Comparison of ENCODE assay signal across 18 cellular contexts in the genomic region with DNA sequence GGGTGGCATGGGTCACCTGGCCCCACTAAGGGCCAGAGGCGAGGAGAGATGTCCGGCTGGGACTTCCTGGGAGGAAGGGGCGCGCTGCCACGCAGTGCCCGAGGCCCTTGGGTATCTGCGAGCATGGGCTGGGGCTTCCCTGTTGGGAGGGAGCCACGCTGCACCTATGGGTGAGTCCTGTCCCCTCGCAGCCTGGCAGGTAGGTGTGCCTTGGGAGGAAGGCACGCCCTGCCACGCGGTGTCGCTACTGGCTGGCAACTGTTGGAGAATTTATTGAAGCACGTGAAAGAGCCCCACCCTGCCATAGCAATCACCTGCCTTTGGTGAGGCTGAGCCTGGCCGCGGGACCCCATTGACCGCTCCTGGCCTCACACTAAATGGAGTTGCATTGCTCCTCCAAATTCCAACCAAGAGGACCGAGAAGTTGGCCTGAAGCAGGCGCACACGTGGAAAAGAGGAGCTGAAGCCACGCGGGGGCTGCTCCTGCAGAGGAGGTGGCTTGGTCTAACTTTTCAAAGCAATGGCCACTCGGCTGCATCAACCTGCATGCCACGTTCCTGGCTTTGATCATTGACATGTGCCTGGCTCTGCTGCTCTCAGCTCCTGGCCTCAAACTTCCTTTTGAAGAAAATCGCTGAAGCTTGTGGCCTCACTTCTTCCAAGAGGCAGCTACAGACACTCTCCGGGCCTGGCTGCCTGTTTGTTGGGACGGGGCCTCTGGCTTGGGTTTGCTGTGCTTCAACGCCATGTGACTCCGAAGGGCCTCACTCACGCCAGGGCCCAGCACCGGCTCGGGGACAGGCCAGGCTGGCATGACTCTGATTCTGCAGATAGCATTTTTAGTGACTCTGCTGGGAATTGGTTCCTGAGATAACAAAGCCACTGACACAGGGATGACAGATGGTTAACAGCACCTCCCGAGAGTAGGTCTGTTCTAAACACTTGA.
A peak's percentile ranks its signal among the peaks of the same experiment; 100 is the strongest.
DNase-seq lines count a peak whose midpoint lies in the region; ATAC-seq and TF ChIP-seq lines count a peak whose summit lies in the region.
"Had no signal": no experiment of that assay in that cellular context is flagged by ENCODE, and none has a peak within 500 bp of the region (broad histone marks: within the 10 kb centered on the region; RNA-seq: fewer than 3 reads in every experiment).

No MANE protein-coding gene starts in this region.

- DNase-seq in DMS53 (lab: John Stamatoyannopoulos, UW) (peak; percentile 14), DMS53 treated with DMSO at 0.1 percent for 48 hours (lab: John Stamatoyannopoulos, UW; ENCODE audit: unreplicated experiment) (no peak), body of pancreas (peak in 3 of 4 donors; percentile 32 to 52 (median 35)), mucosa of descending colon (peak; percentile 92 to 95 (median 92)), thyroid gland (peak; percentile 74), omental fat pad (ENCODE audit: low spot score) (no peak)
- DNase-seq: 8988T; activated CD4-positive, alpha-beta T cell treated with anti-CD3 and anti-CD28 coated beads, Interleukin-2, amount 10 ng/mL, durations not matched to agents 24 days and 14 days; activated effector memory CD4-positive, alpha-beta T cell treated with anti-CD3 and anti-CD28 coated beads, Interleukin-2, amount 50 U/mL, for 16 hours; H9; midbrain; NCI-H1436; right cardiac atrium; stimulated activated naive B cell treated with anti-CD40 and anti-IgM and Interleukin-4, amounts not matched to agents 10 μg/mL and 1 μg/mL and 100 μg/mL, for 72 hours had no signal

- H3K4me1 ChIP-seq in body of pancreas (peaks cover 44% of the 10 kb centered on the region), mucosa of descending colon (ENCODE audit: low read depth) (peaks cover 9% of the 10 kb centered on the region), thyroid gland (peaks cover 14 to 21% of the 10 kb centered on the region in 2 donors)
- H3K4me1 ChIP-seq: breast epithelium, tibial nerve had no signal

- H3K9me3 ChIP-seq in body of pancreas = no peaks in the 10 kb centered on the region
- no peaks in the 10 kb centered on the region for H3K9me3 ChIP-seq in mucosa of descending colon
- no peaks in the 10 kb centered on the region for H3K9me3 ChIP-seq in thyroid gland
- H3K9me3 ChIP-seq: breast epithelium, tibial nerve had no signal

- 74 to 76% methylated on average over 19 to 32 of the region's 33 CpGs for WGBS in body of pancreas, 2 donors
- WGBS in thyroid gland, 2 donors = 43 to 56% methylated on average over 22 to 31 of the region's 33 CpGs

- ATAC-seq in body of pancreas = peak; percentile 28
- ATAC-seq in mucosa of descending colon = peak; percentile 91
- no peak for ATAC-seq in omental fat pad (ENCODE audit: low FRiP score)
- no peak for ATAC-seq in HG03097 (IDR thresholded peaks at IDR 0.05; ENCODE audit: low FRiP score, unreplicated experiment)
- ATAC-seq in GM18517 (IDR thresholded peaks at IDR 0.05; ENCODE audit: unreplicated experiment) = no peak
- ATAC-seq: stimulated activated naive B cell treated with anti-CD40 and anti-IgM and Interleukin-4, amounts not matched to agents 10 μg/mL and 1 μg/mL and 100 μg/mL, for 72 hours had no signal

- peak in 1 of 7 experiments; percentile 14 for TF ChIP-seq CTCF in body of pancreas (IDR thresholded peaks at IDR 0.05)
- no peak for TF ChIP-seq CTCF in mucosa of descending colon (IDR thresholded peaks at IDR 0.05)
- no peak for TF ChIP-seq CTCF in thyroid gland (IDR thresholded peaks at IDR 0.05)
- no peak for TF ChIP-seq CTCF in omental fat pad (IDR thresholded peaks at IDR 0.05)

- intact Hi-C loops in body of pancreas (cut with DNase I) = no loop called here
- intact Hi-C loops in mucosa of descending colon (cut with DNase I, micrococcal nuclease) = no loop called here
- intact Hi-C loops in thyroid gland (cut with DNase I) = no loop called here

- H3K4me3 ChIP-seq in body of pancreas = no peak overlapping the region
- H3K4me3 ChIP-seq in mucosa of descending colon = no peak overlapping the region
- H3K4me3 ChIP-seq in thyroid gland (replicated peaks in 1 of 3) = no peak overlapping the region
- H3K4me3 ChIP-seq: breast epithelium, tibial nerve had no signal

- TF ChIP-seq POLR2A in body of pancreas (IDR thresholded peaks at IDR 0.05) = no peak
- TF ChIP-seq POLR2A in thyroid gland (IDR thresholded peaks at IDR 0.05) = no peak

- H3K27ac ChIP-seq in body of pancreas (peak overlapping the region in 3 of 4 donors; percentile 64 to 78 (median 75)), thyroid gland (no peak overlapping the region)
- H3K27ac ChIP-seq: breast epithelium had no signal

- H3K36me3 ChIP-seq in body of pancreas (replicated peaks in 1 of 2; ENCODE audit: insufficient read depth in 1 of 2, low read depth in 2 of 2) (no peaks in the 10 kb centered on the region), mucosa of descending colon (ENCODE audit: low read depth) (no peaks in the 10 kb centered on the region), thyroid gland (no peaks in the 10 kb centered on the region)
- H3K36me3 ChIP-seq: breast epithelium, tibial nerve had no signal

- H3K27me3 ChIP-seq in body of pancreas = no peaks in the 10 kb centered on the region
- no peaks in the 10 kb centered on the region for H3K27me3 ChIP-seq in thyroid gland
- H3K27me3 ChIP-seq: breast epithelium, tibial nerve had no signal

Comparison
In these comparisons a context has a peak if more than half of its experiments do, and no peak if none do; other contexts are left out.
1. DNase-seq: peak in DMS53 (single experiment), body of pancreas (3 of 4), mucosa of descending colon (3 of 3) and thyroid gland (2 of 2); none in DMS53 treated with DMSO at 0.1 percent for 48 hours (single experiment) and omental fat pad (single experiment).
2. ATAC-seq: peak in body of pancreas (single experiment) and mucosa of descending colon (single experiment); none in omental fat pad (single experiment), HG03097 (single experiment) and GM18517 (single experiment).
3. H3K27ac ChIP-seq: peak in body of pancreas (3 of 4); none in thyroid gland (0 of 3).